In the genomic region with DNA sequence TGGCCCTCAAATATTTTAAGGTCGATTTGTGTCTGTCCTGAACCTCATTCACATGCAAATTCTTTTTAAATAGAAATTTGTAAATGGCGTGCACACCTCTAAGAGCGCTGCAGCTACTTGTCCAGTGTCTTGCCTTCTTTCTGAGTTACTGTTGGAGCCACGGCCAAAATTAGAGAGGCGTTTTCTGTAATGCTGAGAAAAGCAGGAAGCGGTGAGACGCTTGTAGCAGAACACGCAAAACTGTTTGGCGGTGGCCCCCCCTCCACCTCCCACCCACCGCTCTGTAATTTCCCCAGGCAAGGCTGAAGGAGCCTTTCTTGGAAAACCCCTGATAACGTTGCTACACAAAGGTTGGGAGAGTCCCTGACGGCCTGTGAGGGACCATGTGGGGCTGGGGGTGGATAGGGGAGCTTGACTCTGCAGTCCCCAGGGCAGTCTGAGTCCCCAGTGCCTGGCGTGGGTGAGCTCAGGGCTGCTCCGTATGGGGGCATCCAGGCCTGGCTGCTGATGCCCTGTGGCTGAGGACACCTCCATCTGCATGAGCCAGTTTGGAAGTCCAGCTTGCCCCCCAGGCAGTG, we compare ENCODE assay signal across 8 cellular contexts.
DNase-seq lines count a peak whose midpoint lies in the region; ATAC-seq and TF ChIP-seq lines count a peak whose summit lies in the region.

No MANE protein-coding gene starts in this region.

- ATAC-seq in GM21529 (IDR thresholded peaks at IDR 0.05; ENCODE audit: unreplicated experiment) (peak; percentile 84), T-cell (replicated peaks in 1 of 4) (peak; percentile 79 to 99 (median 86))
- ATAC-seq in activated naive CD8-positive, alpha-beta T cell treated with anti-CD3 and anti-CD28 coated beads, Interleukin-2, amount 50 U/mL, for 24 hours = peak; percentile 99

- peak overlapping the region; percentile 17 to 49 for H3K27ac Mint-ChIP-seq in T-cell
- H3K27ac Mint-ChIP-seq in activated naive CD8-positive, alpha-beta T cell treated with anti-CD3 and anti-CD28 coated beads, Interleukin-2, amount 50 U/mL, for 24 hours = peak overlapping the region; percentile 92

- TF ChIP-seq CTCF in GM06990 (IDR thresholded peaks at IDR 0.05; ENCODE audit: insufficient read depth, low read length, poor library complexity, severe bottlenecking) = no peak

- no peaks in the 10 kb centered on the region for H3K27me3 Mint-ChIP-seq in T-cell
- H3K27me3 Mint-ChIP-seq in activated naive CD8-positive, alpha-beta T cell treated with anti-CD3 and anti-CD28 coated beads, Interleukin-2, amount 50 U/mL, for 24 hours = no peaks in the 10 kb centered on the region

- H3K36me3 Mint-ChIP-seq in T-cell = no peaks in the 10 kb centered on the region
- H3K36me3 Mint-ChIP-seq in activated naive CD8-positive, alpha-beta T cell treated with anti-CD3 and anti-CD28 coated beads, Interleukin-2, amount 50 U/mL, for 24 hours (ENCODE audit: low read depth) = no peaks in the 10 kb centered on the region

- DNase-seq in GM06990 (ENCODE audit: extremely low read depth, insufficient read length) (peak; percentile 80), T-cell (peak in 33 of 34 experiments; percentile 10 to 80 (median 68)), amniotic stem cell (lab: John Stamatoyannopoulos, UW) (no peak), globus pallidus (ENCODE audit: low spot score) (no peak), NCI-H82 (lab: John Stamatoyannopoulos, UW) (no peak)
- peak; percentile 81 for DNase-seq in activated naive CD8-positive, alpha-beta T cell treated with anti-CD3 and anti-CD28 coated beads, Interleukin-2, amount 50 U/mL, for 24 hours
- peak; percentile 45 for DNase-seq in stimulated activated CD8-positive, alpha-beta memory T cell treated with anti-CD3 and anti-CD28 coated beads, Interleukin-7, amount 100 ng/mL, for 24 hours (ENCODE audit: low read depth)

- peaks cover 16 to 34% (median 32%) of the 10 kb centered on the region in 3 donors for H3K4me1 Mint-ChIP-seq in T-cell
- H3K4me1 Mint-ChIP-seq in activated naive CD8-positive, alpha-beta T cell treated with anti-CD3 and anti-CD28 coated beads, Interleukin-2, amount 50 U/mL, for 24 hours = peaks cover 57% of the 10 kb centered on the region

- peak overlapping the region; percentile 48 for H3K4me3 ChIP-seq in GM06990 (replicated peaks; ENCODE audit: low read depth, low read length)

- H3K36me3 ChIP-seq in GM06990 (ENCODE audit: control insufficient read depth, insufficient read depth, low read length) = no peaks in the 10 kb centered on the region

- CTCF ChIA-PET in T-cell (lab: Charles Lee) = interaction anchor here in 1 of 2 donors (0.6 to 1.3 kb wide), 2 partner anchors 9 to 45 kb away, joined by 3 read pairs; no protein-coding TSS in a partner anchor

- peak overlapping the region; percentile 26 to 50 (median 45) for H3K4me3 Mint-ChIP-seq in T-cell
- peak overlapping the region; percentile 74 for H3K4me3 Mint-ChIP-seq in activated naive CD8-positive, alpha-beta T cell treated with anti-CD3 and anti-CD28 coated beads, Interleukin-2, amount 50 U/mL, for 24 hours

- H3K27me3 ChIP-seq in GM06990 (replicated peaks; ENCODE audit: control insufficient read depth, insufficient read depth, low read length) = no peaks in the 10 kb centered on the region

- POLR2A ChIA-PET in T-cell (lab: Charles Lee) = interaction anchor here in 1 of 2 donors (0.6 kb wide), 1 partner anchor 97 kb away, joined by 3 read pairs; a partner anchor contains a TSS

- no peaks in the 10 kb centered on the region for H3K9me3 Mint-ChIP-seq in T-cell
- no peaks in the 10 kb centered on the region for H3K9me3 Mint-ChIP-seq in activated naive CD8-positive, alpha-beta T cell treated with anti-CD3 and anti-CD28 coated beads, Interleukin-2, amount 50 U/mL, for 24 hours

Comparison
In these comparisons a context has a peak if more than half of its experiments do, and no peak if none do; other contexts are left out.
1. DNase-seq: peak in GM06990 (single experiment), T-cell (33 of 34), activated naive CD8-positive, alpha-beta T cell treated with anti-CD3 and anti-CD28 coated beads, Interleukin-2, amount 50 U/mL, for 24 hours (single experiment) and stimulated activated CD8-positive, alpha-beta memory T cell treated with anti-CD3 and anti-CD28 coated beads, Interleukin-7, amount 100 ng/mL, for 24 hours (single experiment); none in amniotic stem cell (single experiment), globus pallidus (single experiment) and NCI-H82 (single experiment).
2. Peak in every context shown above with its lines, with median percentiles within 50 percentile points of each other: ATAC-seq.